8 cellular contexts compared by ENCODE assay signal in genomic region chr11:126268708-126269579, GRCh38. TPM values are rescaled to one million over a fixed set of nuclear protein-coding genes. Genes with fewer than 3 reads are reported as not detected.
A peak's percentile ranks its signal among the peaks of the same experiment; 100 is the strongest.
DNase-seq lines count a peak whose midpoint lies in the region; ATAC-seq and TF ChIP-seq lines count a peak whose summit lies in the region.

TSS of gene FOXRED1 (plus strand) at chr11:126269154. CDS start at chr11:126269207, 53 bp downstream.
TSS of gene SRPRA (minus strand) at chr11:126268895. CDS start at chr11:126268804, 91 bp downstream.

- CTCF ChIA-PET in BJ (lab: Yijun Ruan, JAX), result interaction anchor here (0.8 to 1.2 kb wide), 2 partner anchors 11 to 13 kb away, joined by 3 to 4 read pairs; partner anchors contain the start of gene TIRAP

- peaks cover 5% of the 10 kb centered on the region for H3K4me1 ChIP-seq in colonic mucosa

- peak within 1 kb of the TSS; percentile 85 for H3K27ac ChIP-seq in colonic mucosa
- H3K27ac ChIP-seq in layer of hippocampus (ENCODE audit: low read depth, low read length), result peak within 1 kb of the TSS; percentile 81

- DNase-seq in BJ (ENCODE audit: low read depth) (peak; percentile 93), NCI-H526 treated with DMSO at 0.1 percent for 48 hours (lab: John Stamatoyannopoulos, UW) (peak; percentile 100), colonic mucosa (peak; percentile 100)
- DNase-seq in activated CD4-positive, alpha-beta T cell treated with anti-CD3 and anti-CD28 coated beads, Interleukin-2, amount 10 ng/mL, durations not matched to agents 24 days and 14 days, result peak; percentile 100
- DNase-seq in stimulated activated CD4-positive, alpha-beta T cell treated with anti-CD3 and anti-CD28 coated beads, Interleukin-1b, Interleukin-23, amount 100 ng/mL, for 4 hours (ENCODE audit: low read depth in 2 of 2), result peak; percentile 98 to 99

- peak within 1 kb of the TSS; percentile 95 for H3K4me3 Mint-ChIP-seq in activated CD4-positive, alpha-beta T cell treated with anti-CD3 and anti-CD28 coated beads, Interleukin-2, amount 10 ng/mL, durations not matched to agents 24 days and 14 days

- H3K4me3 ChIP-seq in BJ (ENCODE audit: low read depth, low read length) (peak within 1 kb of the TSS; percentile 94), colonic mucosa (peak within 1 kb of the TSS; percentile 72)

- H3K36me3 ChIP-seq in BJ (ENCODE audit: control insufficient read depth, insufficient read depth, low read length) (peaks cover 23% of the 10 kb centered on the region), colonic mucosa (peaks cover 12% of the 10 kb centered on the region)

- H3K27ac Mint-ChIP-seq in activated CD4-positive, alpha-beta T cell treated with anti-CD3 and anti-CD28 coated beads, Interleukin-2, amount 10 ng/mL, durations not matched to agents 24 days and 14 days, result peak within 1 kb of the TSS; percentile 92

- H3K9ac ChIP-seq in colonic mucosa (ENCODE audit: low read depth in 2 of 2, low read length in 2 of 2), result peak within 1 kb of the TSS; percentile 89 to 95

- H3K9me3 ChIP-seq in colonic mucosa, result no peaks in the 10 kb centered on the region

- ATAC-seq in GM19324 (IDR thresholded peaks at IDR 0.05; ENCODE audit: low FRiP score, unreplicated experiment), result peak; percentile 99
- peak; percentile 98 for ATAC-seq in HG03469 (IDR thresholded peaks at IDR 0.05; ENCODE audit: unreplicated experiment)

- TF ChIP-seq CTCF in BJ (IDR thresholded peaks at IDR 0.05; ENCODE audit: insufficient read depth, low read depth, low read length) (no peak), colonic mucosa (IDR thresholded peaks at IDR 0.05) (no peak)

- H3K4me1 Mint-ChIP-seq in activated CD4-positive, alpha-beta T cell treated with anti-CD3 and anti-CD28 coated beads, Interleukin-2, amount 10 ng/mL, durations not matched to agents 24 days and 14 days, result peaks cover 33% of the 10 kb centered on the region

- no peaks in the 10 kb centered on the region for H3K9me3 Mint-ChIP-seq in activated CD4-positive, alpha-beta T cell treated with anti-CD3 and anti-CD28 coated beads, Interleukin-2, amount 10 ng/mL, durations not matched to agents 24 days and 14 days

- intact Hi-C loops in activated CD4-positive, alpha-beta T cell treated with anti-CD3 and anti-CD28 coated beads, Interleukin-2, amount 10 ng/mL, durations not matched to agents 24 days and 14 days (cut with micrococcal nuclease), result loop anchor here (1.0 to 10.0 kb wide), 9 partner anchors 14 to 1392 kb away; partner anchors contain the start of genes CDON, CHEK1, DCPS and EI24
- intact Hi-C loops in colonic mucosa (cut with DNase I), result loop anchor here (5.0 kb wide), 1 partner anchor 57 kb away; the partner anchor contains the start of genes FAM118B and RPUSD4

- POLR2A ChIA-PET in BJ (lab: Charles Lee), result no interaction called here

- H3K27me3 ChIP-seq in BJ (ENCODE audit: control insufficient read depth, insufficient read depth, low read length), result no peaks in the 10 kb centered on the region
- no peaks in the 10 kb centered on the region for H3K27me3 ChIP-seq in colonic mucosa
- H3K27me3 ChIP-seq in layer of hippocampus (ENCODE audit: control insufficient read depth, insufficient read depth, low read length), result no peaks in the 10 kb centered on the region

- H3K36me3 Mint-ChIP-seq in activated CD4-positive, alpha-beta T cell treated with anti-CD3 and anti-CD28 coated beads, Interleukin-2, amount 10 ng/mL, durations not matched to agents 24 days and 14 days (ENCODE audit: low read depth), result peaks cover 50% of the 10 kb centered on the region

- H3K27me3 Mint-ChIP-seq in activated CD4-positive, alpha-beta T cell treated with anti-CD3 and anti-CD28 coated beads, Interleukin-2, amount 10 ng/mL, durations not matched to agents 24 days and 14 days, result no peaks in the 10 kb centered on the region

RNA-seq across cellular contexts. Expression of gene FOXRED1, which starts in this region (rescaled TPM):
- polyA plus RNA-seq in BJ (2011; rRNA removed), result 11.4 and 18.3 TPM in 2 replicates
- 5.2 and 8.0 TPM in 2 replicates for polyA minus RNA-seq in BJ (2011; rRNA and poly(A)+ RNA removed)
- total RNA-seq in activated CD4-positive, alpha-beta T cell treated with anti-CD3 and anti-CD28 coated beads, Interleukin-2, amount 10 ng/mL, durations not matched to agents 24 days and 14 days, result 57.8 and 59.2 TPM in 2 replicates
- 10 to 100 TPM; 19.9 to 63.4 TPM for total RNA-seq in colonic mucosa

RNA-seq across cellular contexts. Expression of gene SRPRA, which starts in this region (rescaled TPM):
- 153 and 181 TPM in 2 replicates for polyA plus RNA-seq in BJ (2011; rRNA removed)
- polyA minus RNA-seq in BJ (2011; rRNA and poly(A)+ RNA removed), result 92.8 and 124 TPM in 2 replicates
- 180 and 191 TPM in 2 replicates for total RNA-seq in activated CD4-positive, alpha-beta T cell treated with anti-CD3 and anti-CD28 coated beads, Interleukin-2, amount 10 ng/mL, durations not matched to agents 24 days and 14 days
- total RNA-seq in colonic mucosa, result 100 to 1,000 TPM in 1 of 2 donors, 10 to 100 TPM in 1; 75.8 to 102 TPM

Comparison
In these comparisons a context has a peak if more than half of its experiments do, and no peak if none do; other contexts are left out.
1. Peak in every context shown above with its lines: DNase-seq, ATAC-seq, H3K4me3 ChIP-seq and H3K27ac ChIP-seq.